In genomic region chr2:112811841-112812306, GRCh38 we compare ENCODE assay signal across 1 cellular context.
A peak's percentile ranks its signal among the peaks of the same experiment; 100 is the strongest.
TF ChIP-seq lines count a peak whose summit lies in the region.

No MANE protein-coding gene starts in this region.

TF ChIP-seq in K562, 482 proteins besides CTCF, POLR2A, EP300 and RAD21:
- TF ChIP-seq XRCC4 (IDR thresholded peaks at IDR 0.05; ENCODE audit: extremely low read depth, insufficient read depth, insufficient read length) = no peak
- no peak for TF ChIP-seq ZNF146 (CRISPR knock-in tag; IDR thresholded peaks at IDR 0.05; ENCODE audit: unreplicated experiment)
- TF ChIP-seq BCLAF1 (IDR thresholded peaks at IDR 0.05; ENCODE audit: borderline replicate concordance in 1 of 2, control insufficient read depth in 1 of 2, low read depth in 2 of 2, low read length in 1 of 2) = no peak
- peak; percentile 44 for TF ChIP-seq NR2C1 (IDR thresholded peaks at IDR 0.05)
- peak; percentile 71 for TF ChIP-seq NR2C1 (tag; IDR thresholded peaks at IDR 0.05)
- TF ChIP-seq DMBX1 (CRISPR knock-in tag; IDR thresholded peaks at IDR 0.05; ENCODE audit: borderline replicate concordance) = peak; percentile 59; the same call in 1 of the 2 replicates
- peak; percentile 74; the same call in 1 of the 2 replicates for TF ChIP-seq ZNF175 (CRISPR knock-in tag; IDR thresholded peaks at IDR 0.05; ENCODE audit: low read depth)
- TF ChIP-seq NR2C2 (CRISPR knock-in tag; IDR thresholded peaks at IDR 0.05) = no peak
- peak; percentile 17; the same call in 1 of the 2 replicates for TF ChIP-seq NR2C2 (tag; IDR thresholded peaks at IDR 0.05)
- TF ChIP-seq TEAD2 (tag; IDR thresholded peaks at IDR 0.05) = no peak
- TF ChIP-seq CBFA2T3 (IDR thresholded peaks at IDR 0.05) = no peak
- peak; percentile 33; the same call in 1 of the 2 replicates for TF ChIP-seq GABPA (tag; conservative IDR thresholded peaks at IDR 0.05; ENCODE audit: low read depth)
TF ChIP-seq in K562: peak in this region for 5.
